In genomic region chr5:31347558-31347905, GRCh38 we compare ENCODE assay signal across 19 cellular contexts.
"Had no signal": no experiment of that assay in that cellular context is flagged by ENCODE, and none has a peak within 500 bp of the region (broad histone marks: within the 10 kb centered on the region; RNA-seq: fewer than 3 reads in every experiment).

No MANE protein-coding gene starts in this region.

- H3K4me3 ChIP-seq: hepatocyte, lung, pancreas, smooth muscle cell, suprapubic skin, thyroid gland, upper lobe of right lung had no signal

- H3K79me2 ChIP-seq: hepatocyte had no signal

- H3K27ac ChIP-seq: hepatocyte, pancreas, suprapubic skin, thyroid gland, upper lobe of right lung had no signal

- H2AFZ ChIP-seq: hepatocyte had no signal

- H3K4me2 ChIP-seq: hepatocyte, smooth muscle cell had no signal

- H3K27me3 ChIP-seq: hepatocyte, pancreas, suprapubic skin, thyroid gland, upper lobe of right lung had no signal

- DNase-seq: cerebellar nuclear complex; endodermal cell; kidney; left colon; left ventricle myocardium superior; mesenchymal stem cell; midbrain; naive B cell; occipital lobe; pancreas; right cardiac atrium; stimulated activated CD4-positive, alpha-beta T cell treated with anti-CD3 and anti-CD28 coated beads, Interleukin-2, amount 100 ng/mL, for 48 hours; stimulated activated naive CD8-positive, alpha-beta T cell treated with anti-CD3 and anti-CD28 coated beads, Interleukin-15, Interleukin-2, amounts not matched to agents 100 U/mL and 50 U/mL, for 24 hours; thyroid gland; upper lobe of right lung had no signal

- H3K4me1 ChIP-seq: pancreas, suprapubic skin, thyroid gland, upper lobe of right lung had no signal

- H3K9me3 ChIP-seq: pancreas, suprapubic skin, thyroid gland, upper lobe of right lung had no signal

- H3K36me3 ChIP-seq: pancreas, suprapubic skin, thyroid gland, upper lobe of right lung had no signal
